9 cellular contexts compared by ENCODE assay signal in the genomic region with DNA sequence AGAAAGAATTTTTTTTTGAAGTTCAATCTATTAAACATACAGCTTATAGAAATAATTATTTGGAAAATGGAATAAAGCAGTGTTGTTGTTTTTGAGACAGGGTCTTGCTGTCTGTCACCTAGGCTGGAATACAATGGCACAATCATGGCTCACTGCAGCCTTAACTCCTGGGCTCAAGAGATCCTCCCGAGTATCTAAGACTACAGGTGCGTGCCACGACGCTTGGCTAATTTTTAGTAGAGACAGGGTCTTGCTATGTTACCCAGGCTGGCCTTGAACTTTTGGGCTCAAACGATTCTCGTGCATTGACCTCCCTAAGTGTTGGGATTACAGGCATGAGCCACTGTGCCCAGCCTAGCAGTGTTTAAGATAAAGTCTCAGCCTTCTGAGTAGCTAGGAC.
"Had no signal": no experiment of that assay in that cellular context is flagged by ENCODE, and none has a peak within 500 bp of the region (broad histone marks: within the 10 kb centered on the region; RNA-seq: fewer than 3 reads in every experiment).

No MANE protein-coding gene starts in this region.

- ATAC-seq: HCT116, K562 had no signal

- H3K27ac ChIP-seq: GM23248 had no signal

- DNase-seq: GM23248, GOT3, H7, HFFc6, KG1 had no signal

- H3K9ac ChIP-seq: GM23248 had no signal

- H3K4me3 Mint-ChIP-seq: HFFc6 had no signal

- H3K9me3 ChIP-seq: HAP-1 had no signal

- H3K4me3 ChIP-seq: GM23248, HAP-1, K562 had no signal

- H3K27ac Mint-ChIP-seq: HFFc6 had no signal

- H3K9me3 Mint-ChIP-seq: HFFc6 had no signal

- H3K4me1 ChIP-seq: HAP-1 had no signal

- FAIRE-seq: HTR-8/SVneo, K562 had no signal
